Comparison of ENCODE assay signal across 6 cellular contexts in genomic region chr17:75130059-75130631, GRCh38. TPM values are rescaled to one million over a fixed set of nuclear protein-coding genes. Genes with fewer than 3 reads are reported as not detected.
DNase-seq lines count a peak whose midpoint lies in the region; ATAC-seq and TF ChIP-seq lines count a peak whose summit lies in the region.

No MANE protein-coding gene starts in this region.

- H3K4me1 Mint-ChIP-seq in nephron progenitor cell = peaks cover 33% of the 10 kb centered on the region

- no peaks in the 10 kb centered on the region for H3K27me3 Mint-ChIP-seq in nephron progenitor cell (ENCODE audit: low read depth, poor library complexity)

- H3K36me3 ChIP-seq in GM23248 (ENCODE audit: low read depth) (0 out of 2 replicates have a peak, but pooled peaks cover 2% of the 10 kb centered on the region), adipocyte (ENCODE audit: control insufficient read depth, insufficient read depth, low read length, severe bottlenecking) (peaks cover 16% of the 10 kb centered on the region)

- no peak overlapping the region for H2AFZ ChIP-seq in GM23248

- H3K9me3 ChIP-seq in GM23248 (ENCODE audit: low read depth) (no peaks in the 10 kb centered on the region), adipocyte (ENCODE audit: control insufficient read depth, low read length) (no peaks in the 10 kb centered on the region)

- peak overlapping the region; percentile 92 for H3K4me3 Mint-ChIP-seq in nephron progenitor cell

- H3K27ac Mint-ChIP-seq in nephron progenitor cell = peak overlapping the region; percentile 53

- in situ Hi-C loops in GM23248 (cut with MboI) = no loop called here

- peak overlapping the region; percentile 93 for H3K4me2 ChIP-seq in GM23248 (ENCODE audit: unreplicated experiment)

- no peaks in the 10 kb centered on the region for H4K20me1 ChIP-seq in GM23248 (ENCODE audit: insufficient read depth)

- H3K4me3 ChIP-seq in GM23248 = peak overlapping the region; percentile 86
- peak overlapping the region; percentile 87 for H3K4me3 ChIP-seq in adipocyte (ENCODE audit: low read length)

- no peak for ATAC-seq in HG03095 (IDR thresholded peaks at IDR 0.05; ENCODE audit: unreplicated experiment)
- ATAC-seq in GM19324 (IDR thresholded peaks at IDR 0.05; ENCODE audit: low FRiP score, unreplicated experiment) = no peak

- WGBS in GM23248 (ENCODE audit: low coverage in 1 of 2, low lambda C conversion rate in 2 of 2, missing lambda C conversion rate in 2 of 2), 2 experiments = 65 to 67% methylated on average over 24 of the region's 24 CpGs

- TF ChIP-seq CTCF in nephron progenitor cell (IDR thresholded peaks at IDR 0.05) = no peak

- H3K9ac ChIP-seq in GM23248 (peak overlapping the region; percentile 85), adipocyte (ENCODE audit: low read length) (peak overlapping the region; percentile 93)

- no peak for DNase-seq in GM23248
- DNase-seq in adipocyte (ENCODE audit: low read depth) = no peak
- DNase-seq in nephron progenitor cell = no peak
- DNase-seq in stimulated activated CD4-positive, alpha-beta T cell treated with anti-CD3 and anti-CD28 coated beads, Interleukin-15, amount 100 ng/mL, for 24 hours = no peak

- H3K4me1 ChIP-seq in GM23248 (ENCODE audit: insufficient read depth) (no peaks in the 10 kb centered on the region), adipocyte (ENCODE audit: control insufficient read depth, insufficient read depth, low read length) (peaks cover 11% of the 10 kb centered on the region)

- H3K9me2 ChIP-seq in GM23248 (ENCODE audit: insufficient read depth) = no peaks in the 10 kb centered on the region

- H3K27ac ChIP-seq in GM23248 = no peak overlapping the region

- peaks cover 14% of the 10 kb centered on the region for H3K36me3 Mint-ChIP-seq in nephron progenitor cell (ENCODE audit: low read depth)

- H3K27me3 ChIP-seq in GM23248 (replicated peaks; ENCODE audit: insufficient read depth) = no peaks in the 10 kb centered on the region
- no peaks in the 10 kb centered on the region for H3K27me3 ChIP-seq in adipocyte (replicated peaks; ENCODE audit: control insufficient read depth, insufficient read depth, low read length)

- H3K79me2 ChIP-seq in GM23248 (ENCODE audit: insufficient read depth) = peaks cover 20% of the 10 kb centered on the region; the same call in 1 of the 2 replicates

- H3F3A ChIP-seq in GM23248 (ENCODE audit: insufficient read depth) = peaks cover 8% of the 10 kb centered on the region

- H3K9me3 Mint-ChIP-seq in nephron progenitor cell = no peaks in the 10 kb centered on the region

RNA-seq across cellular contexts. Expression of gene NT5C, which starts 1.4 kb away (rescaled TPM):
- 51.5 and 60.8 TPM in 2 replicates for total RNA-seq in GM23248 (2014; rRNA removed; shearing (Covaris generic))
- 66.5 and 67.9 TPM in 2 replicates for polyA plus RNA-seq in GM23248 (2016; fragmentation: Nextera tagmentation; extraction: Ambion mirVana)

RNA-seq across cellular contexts. Expression of gene ARMC7, which starts 20.4 kb away (rescaled TPM):
- 1.3 and 3.8 TPM in 2 replicates for total RNA-seq in GM23248 (2014; rRNA removed; shearing (Covaris generic))
- 9.8 and 11.3 TPM in 2 replicates for polyA plus RNA-seq in GM23248 (2016; fragmentation: Nextera tagmentation; extraction: Ambion mirVana)

RNA-seq across cellular contexts. Expression of gene JPT1, which starts 24.2 kb away (rescaled TPM):
- total RNA-seq in GM23248 (2014; rRNA removed; shearing (Covaris generic)) = 54.0 and 59.8 TPM in 2 replicates
- 199 TPM in 2 replicates for polyA plus RNA-seq in GM23248 (2016; fragmentation: Nextera tagmentation; extraction: Ambion mirVana)

RNA-seq across cellular contexts. Expression of gene SLC16A5, which starts 42.4 kb away (rescaled TPM):
- total RNA-seq in GM23248 (2014; rRNA removed; shearing (Covaris generic)) = 10.6 and 11.1 TPM in 2 replicates
- 4.8 and 5.4 TPM in 2 replicates for polyA plus RNA-seq in GM23248 (2016; fragmentation: Nextera tagmentation; extraction: Ambion mirVana)

RNA-seq across cellular contexts. Expression of gene SUMO2, which starts 52.6 kb away (rescaled TPM):
- 70.8 and 86.5 TPM in 2 replicates for total RNA-seq in GM23248 (2014; rRNA removed; shearing (Covaris generic))
- polyA plus RNA-seq in GM23248 (2016; fragmentation: Nextera tagmentation; extraction: Ambion mirVana) = 465 and 472 TPM in 2 replicates
